31 cellular contexts compared by ENCODE assay signal in genomic region chr7:149801002-149801566, GRCh38. TPM values are rescaled to one million over a fixed set of nuclear protein-coding genes. Genes with fewer than 3 reads are reported as not detected.
"Had no signal": no experiment of that assay in that cellular context is flagged by ENCODE, and none has a peak within 500 bp of the region (broad histone marks: within the 10 kb centered on the region; RNA-seq: fewer than 3 reads in every experiment).

No MANE protein-coding gene starts in this region.

- H3K4me1 ChIP-seq: ascending aorta had no signal

- FAIRE-seq: TTC549 had no signal

- H3K36me3 ChIP-seq: ascending aorta, WERI-Rb-1 had no signal

- H3K27ac ChIP-seq: ascending aorta, WERI-Rb-1 had no signal

- H3K9me3 ChIP-seq: ascending aorta had no signal

- DNase-seq: activated CD4-positive, alpha-beta memory T cell treated with anti-CD3 and anti-CD28 coated beads, Interleukin-2, amount 10 ng/mL, durations not matched to agents 7 days and 5 days; activated CD4-positive, alpha-beta T cell treated with anti-CD3 and anti-CD28 coated beads for 1 hour; activated CD4-positive, alpha-beta T cell treated with anti-CD3 and anti-CD28 coated beads for 36 hours; activated CD4-positive, alpha-beta T cell treated with anti-CD3 and anti-CD28 coated beads for 48 hours; activated CD4-positive, alpha-beta T cell treated with anti-CD3 and anti-CD28 coated beads, Interleukin-2, amount 10 ng/mL, durations not matched to agents 7 days and 5 days; activated CD4-positive, alpha-beta T cell treated with anti-CD3 and anti-CD28 coated beads, Interleukin-2, amount 50 U/mL, for 48 hours; activated CD4-positive, CD25-positive, alpha-beta regulatory T cell; activated CD8-positive, alpha-beta memory T cell treated with anti-CD3 and anti-CD28 coated beads for 24 hours; activated CD8-positive, alpha-beta memory T cell treated with anti-CD3 and anti-CD28 coated beads, Interleukin-2, amount 10 ng/mL, durations not matched to agents 7 days and 5 days; activated CD8-positive, alpha-beta memory T cell treated with anti-CD3 and anti-CD28 coated beads, Interleukin-2, amount 50 U/mL, for 48 hours; activated CD8-positive, alpha-beta T cell treated with anti-CD3 and anti-CD28 coated beads, Interleukin-2, amount 10 ng/mL, durations not matched to agents 7 days and 5 days; activated effector memory CD4-positive, alpha-beta T cell treated with Interleukin-2 at 50 U/mL for 16 hours; activated gamma-delta T cell; activated naive CD4-positive, alpha-beta T cell treated with anti-CD3 and anti-CD28 coated beads, Interleukin-2, amount 10 ng/mL, durations not matched to agents 7 days and 5 days; activated naive CD4-positive, alpha-beta T cell treated with Interleukin-2 at 50 U/mL for 16 hours; activated naive CD8-positive, alpha-beta T cell treated with anti-CD3 and anti-CD28 coated beads, Interleukin-2, amount 10 ng/mL, durations not matched to agents 7 days and 5 days; activated naive CD8-positive, alpha-beta T cell treated with anti-CD3 and anti-CD28 coated beads, Interleukin-2, amount 50 U/mL, for 24 hours; activated T-cell treated with anti-CD3 and anti-CD28 coated beads, Interleukin-2, amount 50 U/mL, for 24 hours; activated T-cell treated with anti-CD3 and anti-CD28 coated beads, Interleukin-2, amount 50 U/mL, for 48 hours; amygdala; anterior cingulate cortex; central memory CD4-positive, alpha-beta T cell; T-helper 1 cell; T-helper 2 cell; T-helper 9 cell; WERI-Rb-1 had no signal

- H3K27me3 ChIP-seq: ascending aorta had no signal

- H3K4me3 ChIP-seq: ascending aorta had no signal

- ATAC-seq: activated CD4-positive, alpha-beta T cell treated with anti-CD3 and anti-CD28 coated beads for 36 hours; activated CD4-positive, CD25-positive, alpha-beta regulatory T cell treated with anti-CD3 and anti-CD28 coated beads, Interleukin-2, amount 50 U/mL, for 24 hours; activated CD8-positive, alpha-beta memory T cell treated with anti-CD3 and anti-CD28 coated beads, Interleukin-2, amount 10 ng/mL, durations not matched to agents 7 days and 5 days; activated CD8-positive, alpha-beta T cell treated with anti-CD3 and anti-CD28 coated beads, Interleukin-2, amount 10 ng/mL, durations not matched to agents 7 days and 5 days; activated naive CD8-positive, alpha-beta T cell treated with anti-CD3 and anti-CD28 coated beads, Interleukin-2, amount 50 U/mL, for 24 hours; WTC11 had no signal

RNA-seq across cellular contexts. Expression of gene ZNF467, which starts 27.7 kb away (rescaled TPM):
- total RNA-seq: activated CD8-positive, alpha-beta memory T cell treated with anti-CD3 and anti-CD28 coated beads, Interleukin-2, amount 10 ng/mL, durations not matched to agents 7 days and 5 days; activated T-helper 2 cell treated with anti-CD3 and anti-CD28 coated beads, Interferon-gamma antibody, Interleukin-2, Interleukin-4, amounts not matched to agents 10 μg/mL and 5 μg/mL and 100 μg/mL, durations not matched to agents 14 hours and 24 hours and 36 hours had no signal
